ENCODE assay signal across 8 cellular contexts in genomic region chr10:91796332-91797076, GRCh38. TPM values are rescaled to one million over a fixed set of nuclear protein-coding genes. Genes with fewer than 3 reads are reported as not detected.
DNase-seq lines count a peak whose midpoint lies in the region; ATAC-seq and TF ChIP-seq lines count a peak whose summit lies in the region.

No MANE protein-coding gene starts in this region.

- peak; percentile 52 to 55 for ATAC-seq in CD4-positive, CD25-positive, alpha-beta regulatory T cell (ENCODE audit: low read depth in 2 of 2)
- ATAC-seq in GM21526 (IDR thresholded peaks at IDR 0.05; ENCODE audit: low FRiP score, unreplicated experiment) (peak; percentile 39), esophagus mucosa (peak; percentile 54)
- peak; percentile 49 for ATAC-seq in activated CD8-positive, alpha-beta memory T cell treated with anti-CD3 and anti-CD28 coated beads, Interleukin-2, amount 10 ng/mL, durations not matched to agents 7 days and 5 days

- H3K4me3 ChIP-seq in CD4-positive, CD25-positive, alpha-beta regulatory T cell (ENCODE audit: low read depth, low read length) = peak overlapping the region; percentile 99

- peak overlapping the region; percentile 90 to 96 (median 92) for H3K4me3 Mint-ChIP-seq in CD4-positive, CD25-positive, alpha-beta regulatory T cell
- peak overlapping the region; percentile 92 for H3K4me3 Mint-ChIP-seq in activated CD8-positive, alpha-beta memory T cell treated with anti-CD3 and anti-CD28 coated beads, Interleukin-2, amount 10 ng/mL, durations not matched to agents 7 days and 5 days
- H3K4me3 Mint-ChIP-seq in nephron progenitor cell = peak overlapping the region; percentile 99

- H3K27ac ChIP-seq in CD4-positive, CD25-positive, alpha-beta regulatory T cell (ENCODE audit: insufficient read depth, low read length, poor library complexity, severe bottlenecking) = peak overlapping the region; percentile 89
- peak overlapping the region; percentile 35 for H3K27ac ChIP-seq in substantia nigra (ENCODE audit: low read depth, low read length, poor library complexity, severe bottlenecking)

- H3K27ac Mint-ChIP-seq in CD4-positive, CD25-positive, alpha-beta regulatory T cell = peak overlapping the region; percentile 96 to 98 (median 97)
- peak overlapping the region; percentile 100 for H3K27ac Mint-ChIP-seq in activated CD8-positive, alpha-beta memory T cell treated with anti-CD3 and anti-CD28 coated beads, Interleukin-2, amount 10 ng/mL, durations not matched to agents 7 days and 5 days
- peak overlapping the region; percentile 99 for H3K27ac Mint-ChIP-seq in nephron progenitor cell

- no peak for TF ChIP-seq CTCF in nephron progenitor cell (IDR thresholded peaks at IDR 0.05)

- H3K27me3 Mint-ChIP-seq in CD4-positive, CD25-positive, alpha-beta regulatory T cell = peaks cover 9% of the 10 kb centered on the region
- H3K27me3 Mint-ChIP-seq in activated CD8-positive, alpha-beta memory T cell treated with anti-CD3 and anti-CD28 coated beads, Interleukin-2, amount 10 ng/mL, durations not matched to agents 7 days and 5 days = peaks cover 6% of the 10 kb centered on the region
- H3K27me3 Mint-ChIP-seq in nephron progenitor cell (ENCODE audit: low read depth, poor library complexity) = peaks cover 3% of the 10 kb centered on the region

- no peaks in the 10 kb centered on the region for H3K9me3 Mint-ChIP-seq in CD4-positive, CD25-positive, alpha-beta regulatory T cell
- no peaks in the 10 kb centered on the region for H3K9me3 Mint-ChIP-seq in activated CD8-positive, alpha-beta memory T cell treated with anti-CD3 and anti-CD28 coated beads, Interleukin-2, amount 10 ng/mL, durations not matched to agents 7 days and 5 days (ENCODE audit: low read depth)
- H3K9me3 Mint-ChIP-seq in nephron progenitor cell = no peaks in the 10 kb centered on the region

- H3K27me3 ChIP-seq in CD4-positive, CD25-positive, alpha-beta regulatory T cell (ENCODE audit: control insufficient read depth, insufficient read depth, low read length) = no peaks in the 10 kb centered on the region

- no peaks in the 10 kb centered on the region for H3K9me3 ChIP-seq in CD4-positive, CD25-positive, alpha-beta regulatory T cell (ENCODE audit: control insufficient read depth in 2 of 2, low read length in 2 of 2)

- no peaks in the 10 kb centered on the region for H3K36me3 ChIP-seq in CD4-positive, CD25-positive, alpha-beta regulatory T cell (ENCODE audit: control insufficient read depth, insufficient read depth, low read length)

- peak; percentile 44 to 79 (median 48) for DNase-seq in CD4-positive, CD25-positive, alpha-beta regulatory T cell
- DNase-seq in NAMALWA (ENCODE audit: low spot score) (peak; percentile 82), nephron progenitor cell (peak; percentile 22), substantia nigra (lab: John Stamatoyannopoulos, UW) (peak in 23 of 49 donors; percentile 0 to 53 (median 5)), NCI-H446 treated with DMSO at 0.1 percent for 48 hours (lab: John Stamatoyannopoulos, UW) (no peak)
- DNase-seq in activated CD8-positive, alpha-beta memory T cell treated with anti-CD3 and anti-CD28 coated beads, Interleukin-2, amount 10 ng/mL, durations not matched to agents 7 days and 5 days = peak; percentile 76

- H3K4me1 Mint-ChIP-seq in CD4-positive, CD25-positive, alpha-beta regulatory T cell = peaks cover 27 to 55% (median 39%) of the 10 kb centered on the region in 4 donors
- H3K4me1 Mint-ChIP-seq in activated CD8-positive, alpha-beta memory T cell treated with anti-CD3 and anti-CD28 coated beads, Interleukin-2, amount 10 ng/mL, durations not matched to agents 7 days and 5 days = peaks cover 44% of the 10 kb centered on the region
- H3K4me1 Mint-ChIP-seq in nephron progenitor cell = peaks cover 52% of the 10 kb centered on the region

- CTCF ChIA-PET in activated CD8-positive, alpha-beta memory T cell treated with anti-CD3 and anti-CD28 coated beads, Interleukin-2, amount 10 ng/mL, durations not matched to agents 7 days and 5 days (lab: Charles Lee) = interaction anchor here (1.0 to 2.5 kb wide), 7 partner anchors 16 to 127 kb away, joined by 3 to 9 read pairs (median 4); partner anchors contain the start of genes BTAF1 and FGFBP3

- peaks cover 4% of the 10 kb centered on the region for H3K36me3 Mint-ChIP-seq in CD4-positive, CD25-positive, alpha-beta regulatory T cell
- peaks cover 23% of the 10 kb centered on the region for H3K36me3 Mint-ChIP-seq in activated CD8-positive, alpha-beta memory T cell treated with anti-CD3 and anti-CD28 coated beads, Interleukin-2, amount 10 ng/mL, durations not matched to agents 7 days and 5 days
- H3K36me3 Mint-ChIP-seq in nephron progenitor cell (ENCODE audit: low read depth) = peaks cover 18% of the 10 kb centered on the region

- peaks cover 51% of the 10 kb centered on the region for H3K4me1 ChIP-seq in CD4-positive, CD25-positive, alpha-beta regulatory T cell (ENCODE audit: control insufficient read depth, insufficient read depth, low read length, poor library complexity, severe bottlenecking)

RNA-seq across cellular contexts. Expression of gene TNKS2, which starts 1.7 kb away (rescaled TPM):
- 48.4 TPM for total RNA-seq in CD4-positive, CD25-positive, alpha-beta regulatory T cell
- 10 to 100 TPM; 21.8 to 25.0 (median 23.7) TPM for polyA plus RNA-seq in CD4-positive, CD25-positive, alpha-beta regulatory T cell
- 10 to 100 TPM; 26.6 to 27.1 TPM for total RNA-seq in activated CD8-positive, alpha-beta memory T cell treated with anti-CD3 and anti-CD28 coated beads, Interleukin-2, amount 10 ng/mL, durations not matched to agents 7 days and 5 days
- 28.4 TPM for total RNA-seq in esophagus mucosa
